ENCODE assay signal across 10 cellular contexts in genomic region chr11:67441731-67442401, GRCh38. TPM values are rescaled to one million over a fixed set of nuclear protein-coding genes. Genes with fewer than 3 reads are reported as not detected.
DNase-seq lines count a peak whose midpoint lies in the region; ATAC-seq and TF ChIP-seq lines count a peak whose summit lies in the region.
"Had no signal": no experiment of that assay in that cellular context is flagged by ENCODE, and none has a peak within 500 bp of the region (broad histone marks: within the 10 kb centered on the region; RNA-seq: fewer than 3 reads in every experiment).

No MANE protein-coding gene starts in this region.

- peak overlapping the region; percentile 44 to 84 for H3K4me3 Mint-ChIP-seq in activated T-cell treated with anti-CD3 and anti-CD28 coated beads, Interleukin-2, amount 50 U/mL, for 72 hours
- peak overlapping the region; percentile 46 to 68 (median 62) for H3K4me3 Mint-ChIP-seq in immature natural killer cell

- peak overlapping the region; percentile 91 to 97 (median 95) for H3K27ac ChIP-seq in upper lobe of left lung

- no peaks in the 10 kb centered on the region for H3K9me3 ChIP-seq in upper lobe of left lung

- H3K27me3 Mint-ChIP-seq in activated T-cell treated with anti-CD3 and anti-CD28 coated beads, Interleukin-2, amount 50 U/mL, for 72 hours (ENCODE audit: low read depth) = no peaks in the 10 kb centered on the region
- peaks cover 4 to 23% (median 15%) of the 10 kb centered on the region in 3 donors for H3K27me3 Mint-ChIP-seq in immature natural killer cell (ENCODE audit: low read depth in 3 of 3)

- H3K27ac Mint-ChIP-seq in activated T-cell treated with anti-CD3 and anti-CD28 coated beads, Interleukin-2, amount 50 U/mL, for 72 hours = no peak overlapping the region
- peak overlapping the region; percentile 76 to 93 (median 84) for H3K27ac Mint-ChIP-seq in immature natural killer cell

- peaks cover 71% of the 10 kb centered on the region for H3K4me1 Mint-ChIP-seq in activated T-cell treated with anti-CD3 and anti-CD28 coated beads, Interleukin-2, amount 50 U/mL, for 72 hours (ENCODE audit: low read depth)
- H3K4me1 Mint-ChIP-seq in immature natural killer cell = peaks cover 75 to 78% of the 10 kb centered on the region in 2 donors

- H3K4me3 ChIP-seq in upper lobe of left lung = peak overlapping the region in 1 of 4 donors; percentile 95

- H3K36me3 ChIP-seq in upper lobe of left lung = peaks cover 0 to 48% (median 38%) of the 10 kb centered on the region in 4 donors

- peaks cover 20 to 49% (median 29%) of the 10 kb centered on the region in 4 donors for H3K4me1 ChIP-seq in upper lobe of left lung

- TF ChIP-seq EP300 in upper lobe of left lung (IDR thresholded peaks at IDR 0.05) = no peak

- H3K27me3 ChIP-seq in upper lobe of left lung = no peaks in the 10 kb centered on the region

- intact Hi-C loops in left cardiac atrium (cut with DNase I) (no loop called here), cardiac septum (cut with DNase I) (no loop called here)

- WGBS in upper lobe of left lung, 2 donors = 80 to 87% methylated on average over 13 to 29 of the region's 29 CpGs

- ATAC-seq in left cardiac atrium (no peak), upper lobe of left lung (ENCODE audit: low FRiP score in 2 of 2) (no peak), GM21737 (IDR thresholded peaks at IDR 0.05; ENCODE audit: unreplicated experiment) (no peak), HG02678 (IDR thresholded peaks at IDR 0.05; ENCODE audit: unreplicated experiment) (no peak), HG03039 (IDR thresholded peaks at IDR 0.05; ENCODE audit: unreplicated experiment) (no peak)
- no peak for ATAC-seq in activated T-cell treated with anti-CD3 and anti-CD28 coated beads, Interleukin-2, amount 50 U/mL, for 72 hours (replicated peaks in 1 of 2)

- H3K9me3 Mint-ChIP-seq in activated T-cell treated with anti-CD3 and anti-CD28 coated beads, Interleukin-2, amount 50 U/mL, for 72 hours = no peaks in the 10 kb centered on the region
- no peaks in the 10 kb centered on the region for H3K9me3 Mint-ChIP-seq in immature natural killer cell

- DNase-seq in left cardiac atrium = peak; percentile 38
- DNase-seq in cardiac septum (ENCODE audit: low spot score) = no peak
- no peak for DNase-seq in activated T-cell treated with anti-CD3 and anti-CD28 coated beads, Interleukin-2, amount 50 U/mL, for 72 hours
- DNase-seq in immature natural killer cell = no peak
- DNase-seq in upper lobe of left lung = peak in 1 of 2 donors; percentile 75
- DNase-seq: amygdala, SHP77 treated with DMSO at 0.1 percent for 48 hours had no signal

- no peak for TF ChIP-seq POLR2A in upper lobe of left lung (IDR thresholded peaks at IDR 0.05)

- TF ChIP-seq CTCF in upper lobe of left lung (IDR thresholded peaks at IDR 0.05) = no peak

- peaks cover 2 to 7% of the 10 kb centered on the region in 2 donors for H3K36me3 Mint-ChIP-seq in activated T-cell treated with anti-CD3 and anti-CD28 coated beads, Interleukin-2, amount 50 U/mL, for 72 hours (ENCODE audit: insufficient read depth in 2 of 2)
- no peaks in the 10 kb centered on the region for H3K36me3 Mint-ChIP-seq in immature natural killer cell

RNA-seq across cellular contexts. Expression of gene CORO1B, which starts 1.4 kb away (rescaled TPM):
- 10 to 100 TPM; 35.4 to 40.7 TPM for total RNA-seq in left cardiac atrium
- 21.6 TPM for total RNA-seq in cardiac septum
- total RNA-seq in activated T-cell treated with anti-CD3 and anti-CD28 coated beads, Interleukin-2, amount 50 U/mL, for 72 hours = 10 to 100 TPM; 58.2 to 91.9 TPM
- polyA plus RNA-seq in immature natural killer cell = 10 to 100 TPM in 1 of 3 donors, 1 to 10 TPM in 2; 7.1 to 10.3 (median 9.2) TPM
- 100 to 1,000 TPM in 4 of 6 donors, 10 to 100 TPM in 2; 49.0 to 178 (median 118) TPM for total RNA-seq in upper lobe of left lung

RNA-seq across cellular contexts. Expression of gene PTPRCAP, which starts 4.4 kb away (rescaled TPM):
- total RNA-seq in left cardiac atrium = 1 to 10 TPM; 1.8 to 4.7 TPM
- 0.40 TPM for total RNA-seq in cardiac septum
- total RNA-seq in activated T-cell treated with anti-CD3 and anti-CD28 coated beads, Interleukin-2, amount 50 U/mL, for 72 hours = 100 to 1,000 TPM in 1 of 2 donors, 10 to 100 TPM in 1; 94.5 to 119 TPM
- 1,000 to 10,000 TPM; 1,315 to 1,354 (median 1,351) TPM for polyA plus RNA-seq in immature natural killer cell
- total RNA-seq in upper lobe of left lung = 10 to 100 TPM; 12.8 to 34.0 (median 18.0) TPM

RNA-seq across cellular contexts. Expression of gene GPR152, which starts 10.7 kb away (rescaled TPM):
- total RNA-seq in left cardiac atrium (not detected), cardiac septum (not detected), upper lobe of left lung (not detected)
- total RNA-seq in activated T-cell treated with anti-CD3 and anti-CD28 coated beads, Interleukin-2, amount 50 U/mL, for 72 hours = not detected
- polyA plus RNA-seq in immature natural killer cell = 1 to 10 TPM in 1 of 3 donors, under 1 TPM in 1, not detected in 1; 0.23 to 2.5 TPM

RNA-seq across cellular contexts. Expression of gene CABP4, which starts 13.3 kb away (rescaled TPM):
- 1 to 10 TPM; 1.2 to 1.3 TPM for total RNA-seq in left cardiac atrium
- 0.11 TPM for total RNA-seq in cardiac septum
- 10 to 100 TPM in 1 of 2 donors, 1 to 10 TPM in 1; 8.9 to 10.4 TPM for total RNA-seq in activated T-cell treated with anti-CD3 and anti-CD28 coated beads, Interleukin-2, amount 50 U/mL, for 72 hours
- polyA plus RNA-seq in immature natural killer cell = 1 to 10 TPM in 1 of 3 donors, not detected in 2; 1.6 TPM
- 1 to 10 TPM; 1.5 to 4.7 (median 2.3) TPM for total RNA-seq in upper lobe of left lung

RNA-seq across cellular contexts. Expression of gene RPS6KB2, which starts 13.6 kb away (rescaled TPM):
- total RNA-seq in left cardiac atrium = 10 to 100 TPM; 25.5 to 31.0 TPM
- 23.2 TPM for total RNA-seq in cardiac septum
- total RNA-seq in activated T-cell treated with anti-CD3 and anti-CD28 coated beads, Interleukin-2, amount 50 U/mL, for 72 hours = 10 to 100 TPM; 55.0 to 56.1 TPM
- polyA plus RNA-seq in immature natural killer cell = 10 to 100 TPM; 71.5 to 96.5 (median 74.9) TPM
- 10 to 100 TPM; 35.2 to 94.3 (median 50.4) TPM for total RNA-seq in upper lobe of left lung
